1 cellular context compared by ENCODE assay signal in the genomic region with DNA sequence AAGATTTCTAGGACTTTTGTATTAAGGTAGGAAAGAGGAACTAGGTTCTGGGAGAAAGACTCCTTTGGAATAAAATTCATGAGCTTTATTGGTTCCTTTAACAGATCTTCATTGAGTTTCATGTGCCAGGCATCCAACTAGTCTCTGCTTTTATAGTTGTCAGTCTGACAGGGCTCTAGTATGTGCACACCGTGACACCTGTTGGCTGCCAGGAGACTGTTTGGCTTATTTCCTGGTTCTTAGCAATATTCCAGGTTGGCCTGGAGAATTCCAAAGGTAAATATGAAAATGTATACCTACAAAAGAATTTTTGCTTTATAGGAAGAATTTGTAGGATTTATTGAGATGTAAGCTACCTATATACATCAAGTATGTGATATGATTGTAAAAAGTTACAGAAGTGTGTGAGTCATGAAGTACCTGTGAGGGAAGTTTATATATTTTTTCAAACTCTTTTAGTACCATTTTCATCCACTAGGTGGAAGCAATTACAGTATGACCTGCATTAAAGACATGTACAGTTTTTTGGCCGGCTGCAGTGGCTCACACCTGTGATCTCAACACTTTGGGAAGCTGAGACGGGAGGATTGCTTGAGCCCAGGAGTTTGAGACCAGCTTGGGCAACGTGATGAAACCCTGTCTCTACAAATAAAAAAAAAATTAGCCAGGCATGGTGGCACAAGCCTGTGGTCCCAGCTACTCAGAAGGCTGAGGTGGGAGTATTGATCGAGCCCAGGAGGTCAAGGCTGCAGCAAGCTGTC.
TF ChIP-seq lines count a peak whose summit lies in the region.

No MANE protein-coding gene starts in this region.

TF ChIP-seq in H1, 55 proteins besides CTCF, POLR2A, EP300 and RAD21 (continued from another document):
- no peak for TF ChIP-seq CTBP2 (IDR thresholded peaks at IDR 0.05; ENCODE audit: borderline replicate concordance, insufficient read depth, insufficient read length, low read length)
- TF ChIP-seq SP1 (IDR thresholded peaks at IDR 0.05; ENCODE audit: low read depth, low read length) = no peak
- no peak for TF ChIP-seq MAFK (IDR thresholded peaks at IDR 0.05; ENCODE audit: low read depth, low read length)
- TF ChIP-seq KDM5A (IDR thresholded peaks at IDR 0.05; ENCODE audit: low read length) = no peak
- TF ChIP-seq KDM1A (IDR thresholded peaks at IDR 0.05; ENCODE audit: borderline replicate concordance, low read length) = no peak
- no peak for TF ChIP-seq FOSL1 (IDR thresholded peaks at IDR 0.05; ENCODE audit: insufficient read depth, low read depth, low read length)
- TF ChIP-seq SIRT6 (IDR thresholded peaks at IDR 0.05; ENCODE audit: low read length) = no peak
- no peak for TF ChIP-seq BRCA1 (IDR thresholded peaks at IDR 0.05; ENCODE audit: low read depth, low read length)
- TF ChIP-seq ZNF274 (IDR thresholded peaks at IDR 0.05; ENCODE audit: borderline replicate concordance, extremely low read depth, low read length) = no peak
- no peak for TF ChIP-seq TAF1 (IDR thresholded peaks at IDR 0.05; ENCODE audit: low read depth, low read length)
